In the genomic region with DNA sequence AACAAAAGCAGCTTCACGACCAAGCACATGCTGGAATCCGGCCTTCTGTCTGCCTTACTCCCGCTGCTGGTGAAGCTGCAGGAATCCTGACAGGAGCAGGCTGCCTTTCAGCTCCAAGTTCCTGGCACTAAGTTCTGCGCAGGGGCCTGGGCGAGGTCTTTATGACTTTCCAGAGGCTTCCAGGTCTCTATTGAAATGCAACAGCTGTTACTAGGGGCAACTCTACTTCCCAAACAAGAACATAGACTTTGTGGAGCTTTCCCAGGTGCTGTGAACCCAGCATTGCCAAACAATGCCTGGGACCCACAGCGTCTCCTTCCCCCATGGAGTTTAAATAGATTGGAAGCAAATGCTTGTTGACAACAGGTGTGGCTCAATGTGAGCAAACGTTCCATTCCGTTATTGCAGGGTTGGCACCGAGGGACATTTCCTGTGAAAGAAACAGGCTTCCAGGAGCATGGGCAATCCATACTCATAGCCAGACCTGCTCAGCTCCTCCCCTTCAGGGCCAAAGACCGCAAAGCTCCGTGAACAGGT, we compare ENCODE assay signal across 15 cellular contexts.
DNase-seq lines count a peak whose midpoint lies in the region; ATAC-seq, FAIRE-seq and TF ChIP-seq lines count a peak whose summit lies in the region.
"Had no signal": no experiment of that assay in that cellular context is flagged by ENCODE, and none has a peak within 500 bp of the region (broad histone marks: within the 10 kb centered on the region; RNA-seq: fewer than 3 reads in every experiment).

No MANE protein-coding gene starts in this region.

- H2BK5ac ChIP-seq in mesenchymal stem cell (ENCODE audit: low read depth, low read length, poor library complexity, severe bottlenecking): no peak overlapping the region

- FAIRE-seq in pancreas (lab: Jason Lieb, UNC): no peak

- 16 to 20% methylated on average over 11 of the region's 11 CpGs for WGBS in pancreas, 2 donors
- WGBS in mesenchymal stem cell: 79% methylated on average over 11 of the region's 11 CpGs

- no peak overlapping the region for H3K23ac ChIP-seq in mesenchymal stem cell (ENCODE audit: low read length in 2 of 2)

- H2AFZ ChIP-seq in mesenchymal stem cell (ENCODE audit: low read depth, low read length): no peak overlapping the region

- intact Hi-C loops in left ventricle myocardium inferior (cut with micrococcal nuclease): no loop called here
- intact Hi-C loops in pancreas (cut with DNase I): no loop called here
- intact Hi-C loops in activated T-helper 1 cell treated with anti-CD3 and anti-CD28 coated beads, Interleukin-12 subunit alpha, Interleukin-12 subunit beta, Interleukin-2, Interleukin-4 antibody, amounts not matched to agents 30 ng/mL and 10 ng/mL and 1 ng/mL, durations not matched to agents 14 hours and 24 hours and 36 hours (cut with micrococcal nuclease): no loop called here

- no peak overlapping the region for H2BK12ac ChIP-seq in mesenchymal stem cell (ENCODE audit: low read length in 2 of 2)

- H3K36me3 ChIP-seq in H7 (replicated peaks; ENCODE audit: control insufficient read depth, insufficient read depth, low read length) (no peaks in the 10 kb centered on the region), left ventricle myocardium inferior (no peaks in the 10 kb centered on the region), pancreas (no peaks in the 10 kb centered on the region), mesenchymal stem cell (ENCODE audit: control insufficient read depth in 1 of 2, insufficient read depth in 2 of 2, low read depth in 1 of 2, low read length in 2 of 2) (no peaks in the 10 kb centered on the region)

- no peak overlapping the region for H3K4ac ChIP-seq in mesenchymal stem cell (ENCODE audit: low read depth in 1 of 2, low read length in 2 of 2)

- H3K4me2 ChIP-seq in mesenchymal stem cell (ENCODE audit: low read length, poor library complexity, severe bottlenecking): no peak overlapping the region

- H3K14ac ChIP-seq in mesenchymal stem cell (ENCODE audit: low read length in 2 of 2): no peak overlapping the region

- H2BK15ac ChIP-seq in mesenchymal stem cell (ENCODE audit: low read depth, poor library complexity, severe bottlenecking): no peak overlapping the region

- ATAC-seq in pancreas: peak; percentile 46 to 84 (median 59)
- no peak for ATAC-seq in activated naive CD8-positive, alpha-beta T cell treated with anti-CD3 and anti-CD28 coated beads, Interleukin-2, amount 50 U/mL, for 24 hours
- ATAC-seq: activated CD8-positive, alpha-beta memory T cell treated with anti-CD3 and anti-CD28 coated beads, Interleukin-2, amount 10 ng/mL, durations not matched to agents 7 days and 5 days; activated naive CD4-positive, alpha-beta T cell treated with anti-CD3 and anti-CD28 coated beads, Interleukin-2, amount 50 U/mL, for 72 hours; esophagus mucosa; stimulated activated effector memory CD8-positive, alpha-beta T cell treated with anti-CD3 and anti-CD28 coated beads, Interleukin-12 subunit alpha, Interleukin-12 subunit beta, amount 100 ng/mL, for 72 hours had no signal

- no peak overlapping the region for H3K4me3 Mint-ChIP-seq in activated T-helper 1 cell treated with anti-CD3 and anti-CD28 coated beads, Interleukin-12 subunit alpha, Interleukin-12 subunit beta, Interleukin-2, Interleukin-4 antibody, amounts not matched to agents 30 ng/mL and 10 ng/mL and 1 ng/mL, durations not matched to agents 14 hours and 24 hours and 36 hours
- H3K4me3 Mint-ChIP-seq in activated naive CD8-positive, alpha-beta T cell treated with anti-CD3 and anti-CD28 coated beads, Interleukin-2, amount 50 U/mL, for 24 hours: no peak overlapping the region
- H3K4me3 Mint-ChIP-seq: activated CD8-positive, alpha-beta memory T cell treated with anti-CD3 and anti-CD28 coated beads, Interleukin-2, amount 10 ng/mL, durations not matched to agents 7 days and 5 days; stimulated activated effector memory CD8-positive, alpha-beta T cell treated with anti-CD3 and anti-CD28 coated beads, Interleukin-12 subunit alpha, Interleukin-12 subunit beta, amount 100 ng/mL, for 72 hours had no signal

- peak; percentile 37 for DNase-seq in H7
- peak; percentile 89 for DNase-seq in NCI-H748 (lab: John Stamatoyannopoulos, UW; ENCODE audit: unreplicated experiment)
- peak; percentile 27 for DNase-seq in left ventricle myocardium inferior
- DNase-seq in pancreas: peak in 2 of 6 donors; percentile 35 to 44
- no peak for DNase-seq in activated T-helper 1 cell treated with anti-CD3 and anti-CD28 coated beads, Interleukin-12 subunit alpha, Interleukin-12 subunit beta, Interleukin-2, Interleukin-4 antibody, amounts not matched to agents 30 ng/mL and 10 ng/mL and 1 ng/mL, durations not matched to agents 14 hours and 24 hours and 36 hours (ENCODE audit: low spot score)
- no peak for DNase-seq in activated naive CD8-positive, alpha-beta T cell treated with anti-CD3 and anti-CD28 coated beads, Interleukin-2, amount 50 U/mL, for 24 hours
- no peak for DNase-seq in mesenchymal stem cell
- DNase-seq: activated CD4-positive, CD25-positive, alpha-beta regulatory T cell; activated CD8-positive, alpha-beta memory T cell treated with anti-CD3 and anti-CD28 coated beads, Interleukin-2, amount 10 ng/mL, durations not matched to agents 7 days and 5 days; NCI-H146; stimulated activated CD4-positive, alpha-beta T cell treated with anti-CD3 and anti-CD28 coated beads, Interleukin-4, amount 100 ng/mL, for 1 hour had no signal

- H4K8ac ChIP-seq in mesenchymal stem cell (ENCODE audit: low read length): no peak overlapping the region

- no peak overlapping the region for H2AK5ac ChIP-seq in mesenchymal stem cell (ENCODE audit: low read length, severe bottlenecking)

- H3K27ac Mint-ChIP-seq in activated T-helper 1 cell treated with anti-CD3 and anti-CD28 coated beads, Interleukin-12 subunit alpha, Interleukin-12 subunit beta, Interleukin-2, Interleukin-4 antibody, amounts not matched to agents 30 ng/mL and 10 ng/mL and 1 ng/mL, durations not matched to agents 14 hours and 24 hours and 36 hours: no peak overlapping the region
- no peak overlapping the region for H3K27ac Mint-ChIP-seq in activated naive CD8-positive, alpha-beta T cell treated with anti-CD3 and anti-CD28 coated beads, Interleukin-2, amount 50 U/mL, for 24 hours
- H3K27ac Mint-ChIP-seq: activated CD8-positive, alpha-beta memory T cell treated with anti-CD3 and anti-CD28 coated beads, Interleukin-2, amount 10 ng/mL, durations not matched to agents 7 days and 5 days; activated naive CD4-positive, alpha-beta T cell treated with anti-CD3 and anti-CD28 coated beads, Interleukin-2, amount 50 U/mL, for 72 hours; progenitor cell of endocrine pancreas had no signal

- H3K27ac ChIP-seq in left ventricle myocardium inferior (replicated peaks): peak overlapping the region; percentile 62
- H3K27ac ChIP-seq in pancreas: peak overlapping the region in 1 of 4 donors; percentile 7
- H3K27ac ChIP-seq in mesenchymal stem cell (ENCODE audit: low read length, poor library complexity, severe bottlenecking): no peak overlapping the region

- peaks cover 12% of the 10 kb centered on the region for H3K27me3 Mint-ChIP-seq in activated T-helper 1 cell treated with anti-CD3 and anti-CD28 coated beads, Interleukin-12 subunit alpha, Interleukin-12 subunit beta, Interleukin-2, Interleukin-4 antibody, amounts not matched to agents 30 ng/mL and 10 ng/mL and 1 ng/mL, durations not matched to agents 14 hours and 24 hours and 36 hours (ENCODE audit: insufficient read depth)
- peaks cover 6% of the 10 kb centered on the region for H3K27me3 Mint-ChIP-seq in activated naive CD8-positive, alpha-beta T cell treated with anti-CD3 and anti-CD28 coated beads, Interleukin-2, amount 50 U/mL, for 24 hours

- peaks cover 48% of the 10 kb centered on the region for H3K4me1 ChIP-seq in left ventricle myocardium inferior
- no peaks in the 10 kb centered on the region for H3K4me1 ChIP-seq in pancreas
- H3K4me1 ChIP-seq in mesenchymal stem cell (ENCODE audit: control insufficient read depth, insufficient read depth, low read depth, low read length): no peaks in the 10 kb centered on the region

- H3K9me3 ChIP-seq in left ventricle myocardium inferior (replicated peaks) (no peaks in the 10 kb centered on the region), pancreas (no peaks in the 10 kb centered on the region), mesenchymal stem cell (ENCODE audit: control insufficient read depth, low read length) (no peaks in the 10 kb centered on the region)

- H3K4me3 ChIP-seq in H7 (ENCODE audit: insufficient read depth, low read depth, low read length) (no peak overlapping the region), left ventricle myocardium inferior (no peak overlapping the region), pancreas (no peak overlapping the region), mesenchymal stem cell (ENCODE audit: insufficient read depth in 1 of 2, low read depth in 1 of 2, low read length in 2 of 2) (no peak overlapping the region)

- H3K27me3 ChIP-seq in H7 (ENCODE audit: control insufficient read depth, insufficient read depth, low read length) (no peaks in the 10 kb centered on the region), left ventricle myocardium inferior (ENCODE audit: low read depth) (no peaks in the 10 kb centered on the region), pancreas (no peaks in the 10 kb centered on the region), mesenchymal stem cell (ENCODE audit: control insufficient read depth in 1 of 2, insufficient read depth in 1 of 2, low read length in 2 of 2) (no peaks in the 10 kb centered on the region)

- peaks cover 14% of the 10 kb centered on the region for H3K79me1 ChIP-seq in mesenchymal stem cell (replicated peaks; ENCODE audit: low read length, poor library complexity, severe bottlenecking)

- peaks cover 9% of the 10 kb centered on the region for H3K4me1 Mint-ChIP-seq in activated T-helper 1 cell treated with anti-CD3 and anti-CD28 coated beads, Interleukin-12 subunit alpha, Interleukin-12 subunit beta, Interleukin-2, Interleukin-4 antibody, amounts not matched to agents 30 ng/mL and 10 ng/mL and 1 ng/mL, durations not matched to agents 14 hours and 24 hours and 36 hours (ENCODE audit: low read depth)
- no peaks in the 10 kb centered on the region for H3K4me1 Mint-ChIP-seq in activated naive CD8-positive, alpha-beta T cell treated with anti-CD3 and anti-CD28 coated beads, Interleukin-2, amount 50 U/mL, for 24 hours

- H3K18ac ChIP-seq in mesenchymal stem cell (ENCODE audit: low read depth in 1 of 2, low read length in 2 of 2): no peak overlapping the region

- H3K9ac ChIP-seq in mesenchymal stem cell (ENCODE audit: low read length): no peak overlapping the region

- TF ChIP-seq CTCF in left ventricle myocardium inferior (IDR thresholded peaks at IDR 0.05; ENCODE audit: borderline replicate concordance) (no peak), pancreas (IDR thresholded peaks at IDR 0.05) (no peak)

- H3K36me3 Mint-ChIP-seq in activated T-helper 1 cell treated with anti-CD3 and anti-CD28 coated beads, Interleukin-12 subunit alpha, Interleukin-12 subunit beta, Interleukin-2, Interleukin-4 antibody, amounts not matched to agents 30 ng/mL and 10 ng/mL and 1 ng/mL, durations not matched to agents 14 hours and 24 hours and 36 hours (ENCODE audit: low read depth): no peaks in the 10 kb centered on the region
- H3K36me3 Mint-ChIP-seq in activated naive CD8-positive, alpha-beta T cell treated with anti-CD3 and anti-CD28 coated beads, Interleukin-2, amount 50 U/mL, for 24 hours (ENCODE audit: low read depth): no peaks in the 10 kb centered on the region
- H3K36me3 Mint-ChIP-seq: activated CD8-positive, alpha-beta memory T cell treated with anti-CD3 and anti-CD28 coated beads, Interleukin-2, amount 10 ng/mL, durations not matched to agents 7 days and 5 days; activated naive CD4-positive, alpha-beta T cell treated with anti-CD3 and anti-CD28 coated beads, Interleukin-2, amount 50 U/mL, for 72 hours; stimulated activated effector memory CD8-positive, alpha-beta T cell treated with anti-CD3 and anti-CD28 coated beads, Interleukin-12 subunit alpha, Interleukin-12 subunit beta, amount 100 ng/mL, for 72 hours had no signal

- H3K9me3 Mint-ChIP-seq in activated T-helper 1 cell treated with anti-CD3 and anti-CD28 coated beads, Interleukin-12 subunit alpha, Interleukin-12 subunit beta, Interleukin-2, Interleukin-4 antibody, amounts not matched to agents 30 ng/mL and 10 ng/mL and 1 ng/mL, durations not matched to agents 14 hours and 24 hours and 36 hours: no peaks in the 10 kb centered on the region
- peaks cover 4% of the 10 kb centered on the region for H3K9me3 Mint-ChIP-seq in activated naive CD8-positive, alpha-beta T cell treated with anti-CD3 and anti-CD28 coated beads, Interleukin-2, amount 50 U/mL, for 24 hours
- H3K9me3 Mint-ChIP-seq: activated naive CD4-positive, alpha-beta T cell treated with anti-CD3 and anti-CD28 coated beads, Interleukin-2, amount 50 U/mL, for 72 hours; stimulated activated effector memory CD8-positive, alpha-beta T cell treated with anti-CD3 and anti-CD28 coated beads, Interleukin-12 subunit alpha, Interleukin-12 subunit beta, amount 100 ng/mL, for 72 hours had no signal

- H4K91ac ChIP-seq in mesenchymal stem cell (ENCODE audit: low read length): no peak overlapping the region

- no peak overlapping the region for H2BK120ac ChIP-seq in mesenchymal stem cell (ENCODE audit: low read depth, low read length)

Comparison
In these comparisons a context has a peak if more than half of its experiments do, and no peak if none do; other contexts are left out.
1. DNase-seq: peak in H7 (single experiment), NCI-H748 (single experiment) and left ventricle myocardium inferior (single experiment); none in activated T-helper 1 cell treated with anti-CD3 and anti-CD28 coated beads, Interleukin-12 subunit alpha, Interleukin-12 subunit beta, Interleukin-2, Interleukin-4 antibody, amounts not matched to agents 30 ng/mL and 10 ng/mL and 1 ng/mL, durations not matched to agents 14 hours and 24 hours and 36 hours (single experiment), activated naive CD8-positive, alpha-beta T cell treated with anti-CD3 and anti-CD28 coated beads, Interleukin-2, amount 50 U/mL, for 24 hours (single experiment) and mesenchymal stem cell (single experiment).